ENCODE assay signal across 1 cellular context in the genomic region with DNA sequence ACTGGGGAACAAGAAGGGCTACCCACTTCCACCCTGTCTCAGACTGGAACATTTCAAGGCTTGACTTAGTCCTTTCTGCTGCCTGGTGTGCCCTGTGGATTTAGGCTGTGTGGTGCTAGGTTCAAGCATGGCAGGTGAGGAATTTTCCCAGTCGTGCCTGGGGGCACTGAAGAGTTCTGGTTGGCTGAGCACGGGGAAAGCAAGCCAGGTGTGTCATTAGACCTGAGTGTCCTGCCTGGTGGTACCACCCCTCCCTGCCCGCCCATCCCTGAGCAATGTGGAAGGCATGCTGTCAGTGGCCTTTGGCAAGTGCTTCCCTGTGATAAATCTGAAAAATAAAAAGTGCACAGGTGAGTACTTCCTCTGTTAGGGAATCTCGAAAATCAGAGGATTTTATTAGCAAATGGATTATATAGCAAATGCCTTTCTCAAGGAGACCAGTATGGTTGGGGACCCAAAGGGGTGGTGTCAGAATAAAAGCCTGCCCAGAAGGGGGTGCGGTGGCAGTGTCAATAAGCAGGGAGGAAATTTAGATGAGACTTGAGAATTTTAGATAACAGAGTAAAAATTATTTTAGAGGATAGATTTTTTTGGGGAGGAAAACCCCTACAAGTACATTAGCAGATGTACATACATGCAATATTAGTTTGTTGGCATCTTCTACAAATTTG.
TF ChIP-seq lines count a peak whose summit lies in the region.

No MANE protein-coding gene starts in this region.

TF ChIP-seq in HepG2, 621 proteins besides CTCF, POLR2A, EP300 and RAD21:
- no peak for TF ChIP-seq PRDM10 (CRISPR knock-in tag; IDR thresholded peaks at IDR 0.05; ENCODE audit: low read depth)
- TF ChIP-seq, protein P1, sequence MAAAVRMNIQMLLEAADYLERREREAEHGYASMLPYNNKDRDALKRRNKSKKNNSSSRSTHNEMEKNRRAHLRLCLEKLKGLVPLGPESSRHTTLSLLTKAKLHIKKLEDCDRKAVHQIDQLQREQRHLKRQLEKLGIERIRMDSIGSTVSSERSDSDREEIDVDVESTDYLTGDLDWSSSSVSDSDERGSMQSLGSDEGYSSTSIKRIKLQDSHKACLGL (CRISPR knock-in tag; IDR thresholded peaks at IDR 0.05): no peak
